1 cellular context compared by ENCODE assay signal in the genomic region with DNA sequence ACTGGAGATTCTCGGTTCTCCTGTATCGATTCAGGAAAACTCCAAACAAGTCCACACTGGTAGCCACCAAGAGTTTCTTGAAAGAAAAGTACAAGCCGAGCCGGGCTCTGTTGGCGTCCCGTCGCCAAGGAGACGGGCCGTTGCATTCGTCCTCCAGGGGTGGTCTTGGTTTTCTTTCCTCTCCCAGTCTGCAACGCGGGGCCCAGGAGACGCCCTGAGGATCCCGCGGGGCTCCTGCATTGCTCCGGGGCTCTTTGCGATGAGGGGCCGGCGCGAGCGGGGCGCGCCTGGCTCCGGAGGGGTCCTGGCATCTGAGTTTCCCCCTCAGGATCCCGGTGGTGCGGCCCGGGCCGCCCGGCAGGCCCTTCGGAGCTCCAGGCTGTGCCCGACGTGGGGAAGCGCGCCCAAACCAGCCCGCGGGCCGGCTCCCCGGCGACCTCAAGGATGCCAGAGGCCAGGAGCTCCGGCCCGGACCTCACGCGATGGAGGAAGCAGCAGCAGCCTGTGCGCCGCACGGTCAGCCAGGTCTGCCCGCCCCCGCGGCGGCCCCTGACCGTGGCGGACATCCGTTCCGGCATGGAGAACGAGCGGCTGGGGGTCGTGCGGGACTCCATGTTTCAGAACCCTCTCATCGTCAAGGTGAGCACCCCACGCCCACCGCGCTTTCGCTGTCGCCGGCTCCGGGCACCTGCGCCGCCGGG.
TF ChIP-seq lines count a peak whose summit lies in the region.

Gene CFAP77, plus strand, starts transcription at position 384 of the 701 bp plus-strand sequence. Its CDS starts 61 bp downstream, at position 445.

TF ChIP-seq in GM23338, 12 proteins besides CTCF, POLR2A, EP300 and RAD21 (continued from another document):
- TF ChIP-seq, protein P1, sequence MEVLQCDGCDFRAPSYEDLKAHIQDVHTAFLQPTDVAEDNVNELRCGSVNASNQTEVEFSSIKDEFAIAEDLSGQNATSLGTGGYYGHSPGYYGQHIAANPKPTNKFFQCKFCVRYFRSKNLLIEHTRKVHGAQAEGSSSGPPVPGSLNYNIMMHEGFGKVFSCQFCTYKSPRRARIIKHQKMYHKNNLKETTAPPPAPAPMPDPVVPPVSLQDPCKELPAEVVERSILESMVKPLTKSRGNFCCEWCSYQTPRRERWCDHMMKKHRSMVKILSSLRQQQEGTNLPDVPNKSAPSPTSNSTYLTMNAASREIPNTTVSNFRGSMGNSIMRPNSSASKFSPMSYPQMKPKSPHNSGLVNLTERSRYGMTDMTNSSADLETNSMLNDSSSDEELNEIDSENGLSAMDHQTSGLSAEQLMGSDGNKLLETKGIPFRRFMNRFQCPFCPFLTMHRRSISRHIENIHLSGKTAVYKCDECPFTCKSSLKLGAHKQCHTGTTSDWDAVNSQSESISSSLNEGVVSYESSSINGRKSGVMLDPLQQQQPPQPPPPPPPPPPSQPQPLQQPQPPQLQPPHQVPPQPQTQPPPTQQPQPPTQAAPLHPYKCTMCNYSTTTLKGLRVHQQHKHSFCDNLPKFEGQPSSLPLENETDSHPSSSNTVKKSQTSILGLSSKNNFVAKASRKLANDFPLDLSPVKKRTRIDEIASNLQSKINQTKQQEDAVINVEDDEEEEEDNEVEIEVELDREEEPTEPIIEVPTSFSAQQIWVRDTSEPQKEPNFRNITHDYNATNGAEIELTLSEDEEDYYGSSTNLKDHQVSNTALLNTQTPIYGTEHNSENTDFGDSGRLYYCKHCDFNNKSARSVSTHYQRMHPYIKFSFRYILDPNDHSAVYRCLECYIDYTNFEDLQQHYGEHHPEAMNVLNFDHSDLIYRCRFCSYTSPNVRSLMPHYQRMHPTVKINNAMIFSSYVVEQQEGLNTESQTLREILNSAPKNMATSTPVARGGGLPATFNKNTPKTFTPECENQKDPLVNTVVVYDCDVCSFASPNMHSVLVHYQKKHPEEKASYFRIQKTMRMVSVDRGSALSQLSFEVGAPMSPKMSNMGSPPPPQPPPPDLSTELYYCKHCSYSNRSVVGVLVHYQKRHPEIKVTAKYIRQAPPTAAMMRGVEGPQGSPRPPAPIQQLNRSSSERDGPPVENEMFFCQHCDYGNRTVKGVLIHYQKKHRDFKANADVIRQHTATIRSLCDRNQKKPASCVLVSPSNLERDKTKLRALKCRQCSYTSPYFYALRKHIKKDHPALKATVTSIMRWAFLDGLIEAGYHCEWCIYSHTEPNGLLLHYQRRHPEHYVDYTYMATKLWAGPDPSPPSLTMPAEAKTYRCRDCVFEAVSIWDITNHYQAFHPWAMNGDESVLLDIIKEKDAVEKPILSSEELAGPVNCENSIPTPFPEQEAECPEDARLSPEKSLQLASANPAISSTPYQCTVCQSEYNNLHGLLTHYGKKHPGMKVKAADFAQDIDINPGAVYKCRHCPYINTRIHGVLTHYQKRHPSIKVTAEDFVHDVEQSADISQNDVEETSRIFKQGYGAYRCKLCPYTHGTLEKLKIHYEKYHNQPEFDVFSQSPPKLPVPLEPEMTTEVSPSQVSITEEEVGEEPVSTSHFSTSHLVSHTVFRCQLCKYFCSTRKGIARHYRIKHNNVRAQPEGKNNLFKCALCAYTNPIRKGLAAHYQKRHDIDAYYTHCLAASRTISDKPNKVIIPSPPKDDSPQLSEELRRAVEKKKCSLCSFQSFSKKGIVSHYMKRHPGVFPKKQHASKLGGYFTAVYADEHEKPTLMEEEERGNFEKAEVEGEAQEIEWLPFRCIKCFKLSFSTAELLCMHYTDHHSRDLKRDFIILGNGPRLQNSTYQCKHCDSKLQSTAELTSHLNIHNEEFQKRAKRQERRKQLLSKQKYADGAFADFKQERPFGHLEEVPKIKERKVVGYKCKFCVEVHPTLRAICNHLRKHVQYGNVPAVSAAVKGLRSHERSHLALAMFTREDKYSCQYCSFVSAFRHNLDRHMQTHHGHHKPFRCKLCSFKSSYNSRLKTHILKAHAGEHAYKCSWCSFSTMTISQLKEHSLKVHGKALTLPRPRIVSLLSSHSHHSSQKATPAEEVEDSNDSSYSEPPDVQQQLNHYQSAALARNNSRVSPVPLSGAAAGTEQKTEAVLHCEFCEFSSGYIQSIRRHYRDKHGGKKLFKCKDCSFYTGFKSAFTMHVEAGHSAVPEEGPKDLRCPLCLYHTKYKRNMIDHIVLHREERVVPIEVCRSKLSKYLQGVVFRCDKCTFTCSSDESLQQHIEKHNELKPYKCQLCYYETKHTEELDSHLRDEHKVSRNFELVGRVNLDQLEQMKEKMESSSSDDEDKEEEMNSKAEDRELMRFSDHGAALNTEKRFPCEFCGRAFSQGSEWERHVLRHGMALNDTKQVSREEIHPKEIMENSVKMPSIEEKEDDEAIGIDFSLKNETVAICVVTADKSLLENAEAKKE (CRISPR knock-in tag; IDR thresholded peaks at IDR 0.05), result no peak
- no peak for TF ChIP-seq STAT1 (IDR thresholded peaks at IDR 0.05; ENCODE audit: unreplicated experiment)
- TF ChIP-seq, protein P2, sequence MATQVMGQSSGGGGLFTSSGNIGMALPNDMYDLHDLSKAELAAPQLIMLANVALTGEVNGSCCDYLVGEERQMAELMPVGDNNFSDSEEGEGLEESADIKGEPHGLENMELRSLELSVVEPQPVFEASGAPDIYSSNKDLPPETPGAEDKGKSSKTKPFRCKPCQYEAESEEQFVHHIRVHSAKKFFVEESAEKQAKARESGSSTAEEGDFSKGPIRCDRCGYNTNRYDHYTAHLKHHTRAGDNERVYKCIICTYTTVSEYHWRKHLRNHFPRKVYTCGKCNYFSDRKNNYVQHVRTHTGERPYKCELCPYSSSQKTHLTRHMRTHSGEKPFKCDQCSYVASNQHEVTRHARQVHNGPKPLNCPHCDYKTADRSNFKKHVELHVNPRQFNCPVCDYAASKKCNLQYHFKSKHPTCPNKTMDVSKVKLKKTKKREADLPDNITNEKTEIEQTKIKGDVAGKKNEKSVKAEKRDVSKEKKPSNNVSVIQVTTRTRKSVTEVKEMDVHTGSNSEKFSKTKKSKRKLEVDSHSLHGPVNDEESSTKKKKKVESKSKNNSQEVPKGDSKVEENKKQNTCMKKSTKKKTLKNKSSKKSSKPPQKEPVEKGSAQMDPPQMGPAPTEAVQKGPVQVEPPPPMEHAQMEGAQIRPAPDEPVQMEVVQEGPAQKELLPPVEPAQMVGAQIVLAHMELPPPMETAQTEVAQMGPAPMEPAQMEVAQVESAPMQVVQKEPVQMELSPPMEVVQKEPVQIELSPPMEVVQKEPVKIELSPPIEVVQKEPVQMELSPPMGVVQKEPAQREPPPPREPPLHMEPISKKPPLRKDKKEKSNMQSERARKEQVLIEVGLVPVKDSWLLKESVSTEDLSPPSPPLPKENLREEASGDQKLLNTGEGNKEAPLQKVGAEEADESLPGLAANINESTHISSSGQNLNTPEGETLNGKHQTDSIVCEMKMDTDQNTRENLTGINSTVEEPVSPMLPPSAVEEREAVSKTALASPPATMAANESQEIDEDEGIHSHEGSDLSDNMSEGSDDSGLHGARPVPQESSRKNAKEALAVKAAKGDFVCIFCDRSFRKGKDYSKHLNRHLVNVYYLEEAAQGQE (IDR thresholded peaks at IDR 0.05; ENCODE audit: unreplicated experiment), result no peak
- no peak for TF ChIP-seq EZH2 (IDR thresholded peaks at IDR 0.05; ENCODE audit: low read depth, unreplicated experiment)
- no peak for TF ChIP-seq JUNB (IDR thresholded peaks at IDR 0.05; ENCODE audit: unreplicated experiment)
